In genomic region chr16:8648867-8649266, GRCh38 we compare ENCODE assay signal across 7 cellular contexts. TPM values are rescaled to one million over a fixed set of nuclear protein-coding genes. Genes with fewer than 3 reads are reported as not detected.
"Had no signal": no experiment of that assay in that cellular context is flagged by ENCODE, and none has a peak within 500 bp of the region (broad histone marks: within the 10 kb centered on the region; RNA-seq: fewer than 3 reads in every experiment).

No MANE protein-coding gene starts in this region.

- DNase-seq: GM23248, GOT3, H7 had no signal

- ATAC-seq: K562 had no signal

- H3K4me1 ChIP-seq: HAP-1 had no signal

- H3K9ac ChIP-seq: GM23248 had no signal

- H2AFZ ChIP-seq: GM23248 had no signal

- H3K9me3 ChIP-seq: HAP-1 had no signal

- H3K4me3 ChIP-seq: GM23248, HAP-1, K562 had no signal

- H3K27ac ChIP-seq: GM23248 had no signal

RNA-seq across cellular contexts. Expression of gene TMEM114, which starts 58.6 kb away (rescaled TPM):
- total RNA-seq: GM23248, H4, H7, HT-29, K562 had no signal
- polyA plus RNA-seq: GM23248, K562 had no signal
